8 cellular contexts compared by ENCODE assay signal in the genomic region with DNA sequence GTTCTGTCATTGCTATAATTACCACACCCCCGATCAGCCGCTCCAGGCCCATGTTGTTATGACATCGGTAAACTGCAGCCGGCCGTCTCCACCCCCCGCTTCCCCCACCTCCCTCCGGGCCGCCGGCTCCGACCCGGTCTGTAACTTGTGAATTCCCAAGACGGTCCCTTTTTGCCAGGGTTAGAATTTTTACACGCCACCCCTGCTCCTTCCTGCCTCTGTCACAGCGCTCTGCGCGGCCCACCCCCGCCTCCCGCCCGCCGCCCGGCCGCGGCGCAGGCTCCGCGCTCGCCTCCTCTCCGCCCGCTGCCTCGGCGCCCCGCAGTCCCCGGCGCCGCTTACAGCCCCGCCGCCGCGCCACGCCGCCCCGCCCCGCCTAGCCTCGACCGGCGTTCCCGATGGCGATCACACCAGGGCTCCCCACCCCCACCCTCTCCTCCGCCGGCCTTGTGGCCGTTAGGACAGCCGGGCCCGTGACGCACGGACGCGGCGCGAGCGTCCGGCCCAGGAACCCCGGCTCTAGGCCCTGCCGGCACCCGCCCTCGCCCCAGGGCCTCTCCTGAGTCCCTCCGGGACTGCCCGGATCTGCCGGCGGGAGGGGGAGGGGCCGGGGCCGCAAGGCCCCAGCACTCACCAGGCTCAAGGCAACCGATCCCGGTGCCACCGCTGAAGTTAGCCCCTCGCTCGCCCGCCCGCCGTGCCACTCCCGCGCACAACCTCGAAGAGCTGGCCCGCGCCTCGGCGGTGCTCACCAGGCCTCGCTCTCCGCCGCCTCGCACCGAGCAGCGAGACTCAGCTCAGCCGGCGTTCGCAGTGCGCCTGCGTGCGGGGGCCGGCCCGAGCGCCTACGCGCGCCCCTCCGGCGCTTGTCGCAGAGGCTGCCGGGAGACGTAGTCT. TPM values are rescaled to one million over a fixed set of nuclear protein-coding genes. Genes with fewer than 3 reads are reported as not detected.
DNase-seq lines count a peak whose midpoint lies in the region; ATAC-seq and TF ChIP-seq lines count a peak whose summit lies in the region.

A gene (minus strand): TSS at position 817 of the 897 bp plus-strand sequence. CDS start 18,374 bp downstream, outside the sequence.

- H3K79me2 ChIP-seq in osteoblast (ENCODE audit: insufficient read depth, low read length): peaks cover 46% of the 10 kb centered on the region

- peaks cover 19% of the 10 kb centered on the region for H3K4me1 ChIP-seq in osteoblast (ENCODE audit: insufficient read depth, low read length)
- peaks cover 6% of the 10 kb centered on the region for H3K4me1 ChIP-seq in testis

- TF ChIP-seq POLR2A in testis (IDR thresholded peaks at IDR 0.05): peak; percentile 78

- H3K36me3 ChIP-seq in osteoblast (ENCODE audit: insufficient read depth, low read length): no peaks in the 10 kb centered on the region
- no peaks in the 10 kb centered on the region for H3K36me3 ChIP-seq in testis (ENCODE audit: low read depth, missing control alignments)

- peaks cover 44% of the 10 kb centered on the region for H3K4me1 Mint-ChIP-seq in activated naive CD8-positive, alpha-beta T cell (ENCODE audit: low read depth)

- H3K36me3 Mint-ChIP-seq in activated naive CD8-positive, alpha-beta T cell: peaks cover 9% of the 10 kb centered on the region

- H3K27ac Mint-ChIP-seq in activated naive CD8-positive, alpha-beta T cell: peak within 1 kb of the TSS; percentile 98

- peak; percentile 85 for ATAC-seq in HG02588 (IDR thresholded peaks at IDR 0.05; ENCODE audit: unreplicated experiment)

- H4K20me1 ChIP-seq in osteoblast (ENCODE audit: insufficient read depth, low read length): peaks cover 45% of the 10 kb centered on the region

- H3K27ac ChIP-seq in osteoblast (ENCODE audit: low read depth, low read length) (peak within 1 kb of the TSS; percentile 86), testis (peak within 1 kb of the TSS; percentile 97 to 98)

- peaks cover 7% of the 10 kb centered on the region for H3K9me3 Mint-ChIP-seq in activated naive CD8-positive, alpha-beta T cell (ENCODE audit: low read depth)

- H3K27me3 ChIP-seq in osteoblast (ENCODE audit: insufficient read depth, low read length) (no peaks in the 10 kb centered on the region), testis (no peaks in the 10 kb centered on the region)

- H3K27me3 Mint-ChIP-seq in activated naive CD8-positive, alpha-beta T cell: no peaks in the 10 kb centered on the region

- H3K4me3 Mint-ChIP-seq in activated naive CD8-positive, alpha-beta T cell: peak within 1 kb of the TSS; percentile 97

- DNase-seq in GM10266 (ENCODE audit: extremely low spot score): peak; percentile 97
- peak; percentile 56 for DNase-seq in NCI-H1048 (lab: John Stamatoyannopoulos, UW)
- peak; percentile 74 for DNase-seq in SKM-1 treated with dmso at 0.1 percent for 144 hours (lab: John Stamatoyannopoulos, UW; ENCODE audit: unreplicated experiment)
- DNase-seq in glomerular visceral epithelial cell (ENCODE audit: extremely low spot score): peak; percentile 87
- peak; percentile 99 for DNase-seq in osteoblast (ENCODE audit: insufficient read length, low spot score, missing footprints)
- DNase-seq in testis: peak; percentile 90

- 1% methylated on average over 37 to 86 of the region's 109 CpGs for WGBS in testis, 2 donors

- peak within 1 kb of the TSS; percentile 98 for H2AFZ ChIP-seq in osteoblast (ENCODE audit: low read length)

- H3K4me3 ChIP-seq in osteoblast (ENCODE audit: insufficient read depth, low read length) (peak within 1 kb of the TSS; percentile 87), testis (peak within 1 kb of the TSS; percentile 87 to 91)

- TF ChIP-seq CTCF in GM10266 (IDR thresholded peaks at IDR 0.05; ENCODE audit: control insufficient read depth, insufficient read depth, low read depth, missing control alignments): no peak
- no peak for TF ChIP-seq CTCF in osteoblast (IDR thresholded peaks at IDR 0.05; ENCODE audit: extremely low read depth, low read depth, low read length)
- no peak for TF ChIP-seq CTCF in testis (IDR thresholded peaks at IDR 0.05)

- H3K4me2 ChIP-seq in osteoblast (ENCODE audit: insufficient read depth, low read length): peak within 1 kb of the TSS; percentile 99

- intact Hi-C loops in testis (cut with DNase I; ENCODE audit: low total_unique reads): no loop called here

- H3K9me3 ChIP-seq in osteoblast (ENCODE audit: low read depth, low read length) (no peaks in the 10 kb centered on the region), testis (no peaks in the 10 kb centered on the region)

RNA-seq across cellular contexts. Expression of the gene that starts here (rescaled TPM):
- total RNA-seq in osteoblast (44.5 and 48.1 TPM in 2 replicates), testis (10 to 100 TPM; 48.1 to 64.0 TPM)
- 88.2 TPM for polyA plus RNA-seq in testis (ENCODE audit: insufficient read depth, low read depth, low replicate concordance)

Comparison
In these comparisons a context has a peak if more than half of its experiments do, and no peak if none do; other contexts are left out.
1. Peak in every context shown above with its lines: DNase-seq, ATAC-seq, H3K4me3 ChIP-seq and H3K27ac ChIP-seq.